8 cellular contexts compared by ENCODE assay signal in genomic region chr1:234609528-234610042, GRCh38. TPM values are rescaled to one million over a fixed set of nuclear protein-coding genes. Genes with fewer than 3 reads are reported as not detected.
DNase-seq lines count a peak whose midpoint lies in the region; ATAC-seq and TF ChIP-seq lines count a peak whose summit lies in the region.

No MANE protein-coding gene starts in this region.

- DNase-seq in MM.1S (peak; percentile 25), ovary (no peak), DMS79 treated with DMSO at 0.1 percent for 48 hours (lab: John Stamatoyannopoulos, UW) (no peak), NCI-H2029 (lab: John Stamatoyannopoulos, UW) (no peak), NCI-H146 (lab: John Stamatoyannopoulos, UW) (no peak)
- DNase-seq in effector memory CD8-positive, alpha-beta T cell = no peak

- no peak for ATAC-seq in effector memory CD8-positive, alpha-beta T cell (replicated peaks)
- ATAC-seq in HG02884 (IDR thresholded peaks at IDR 0.05; ENCODE audit: unreplicated experiment) = no peak

- peak overlapping the region; percentile 85 for H3K9ac ChIP-seq in ES-I3 (ENCODE audit: low read depth, low read length)
- peak overlapping the region; percentile 99 for H3K9ac ChIP-seq in MM.1S (ENCODE audit: low read length)

- TF ChIP-seq CTCF in MM.1S (IDR thresholded peaks at IDR 0.05; ENCODE audit: low read length) (no peak), ovary (IDR thresholded peaks at IDR 0.05) (no peak)

- intact Hi-C loops in ovary (cut with DNase I) = loop anchor here (2.0 to 10.0 kb wide), 12 partner anchors 65 to 473 kb away; no protein-coding TSS in a partner anchor

- H3K36me3 Mint-ChIP-seq in effector memory CD8-positive, alpha-beta T cell (ENCODE audit: insufficient read depth) = peaks cover 70% of the 10 kb centered on the region

- H3K9me3 Mint-ChIP-seq in effector memory CD8-positive, alpha-beta T cell = no peaks in the 10 kb centered on the region

- peaks cover 68% of the 10 kb centered on the region for H3F3A ChIP-seq in MM.1S (ENCODE audit: insufficient read depth, low read length)

- H3K36me3 ChIP-seq in ES-I3 (ENCODE audit: insufficient read depth, low read length) (peaks cover 13% of the 10 kb centered on the region), MM.1S (replicated peaks; ENCODE audit: insufficient read depth, low read length) (peaks cover 9% of the 10 kb centered on the region), ovary (no peaks in the 10 kb centered on the region)

- TF ChIP-seq EP300 in ovary (IDR thresholded peaks at IDR 0.05) = no peak

- H3K27ac Mint-ChIP-seq in effector memory CD8-positive, alpha-beta T cell = peak overlapping the region; percentile 99 to 100

- peaks cover 34% of the 10 kb centered on the region for H3K4me1 ChIP-seq in ES-I3 (ENCODE audit: insufficient read depth, low read length)
- H3K4me1 ChIP-seq in MM.1S (ENCODE audit: low read length) = peaks cover 45% of the 10 kb centered on the region
- peaks cover 19% of the 10 kb centered on the region for H3K4me1 ChIP-seq in ovary (ENCODE audit: insufficient read depth)

- H3K79me2 ChIP-seq in MM.1S (ENCODE audit: low read length) = peaks cover 46% of the 10 kb centered on the region

- H3K9me3 ChIP-seq in ES-I3 (ENCODE audit: control insufficient read depth, insufficient read depth, low read length) = no peaks in the 10 kb centered on the region
- no peaks in the 10 kb centered on the region for H3K9me3 ChIP-seq in MM.1S (replicated peaks; ENCODE audit: insufficient read depth, low read length)
- H3K9me3 ChIP-seq in ovary = no peaks in the 10 kb centered on the region

- H3K4me3 Mint-ChIP-seq in effector memory CD8-positive, alpha-beta T cell = peak overlapping the region; percentile 91 to 94

- H3K4me2 ChIP-seq in MM.1S (ENCODE audit: low read depth, low read length) = no peak overlapping the region

- H3K27me3 Mint-ChIP-seq in effector memory CD8-positive, alpha-beta T cell = no peaks in the 10 kb centered on the region

- H3K27me3 ChIP-seq in MM.1S (replicated peaks; ENCODE audit: insufficient read depth, low read length) (no peaks in the 10 kb centered on the region), ovary (no peaks in the 10 kb centered on the region)

- peaks cover 54 to 62% of the 10 kb centered on the region in 2 donors for H3K4me1 Mint-ChIP-seq in effector memory CD8-positive, alpha-beta T cell (ENCODE audit: low read depth in 2 of 2)

- no peak overlapping the region for H2AFZ ChIP-seq in MM.1S (ENCODE audit: low read length)

- H3K27ac ChIP-seq in MM.1S (ENCODE audit: low read length) = peak overlapping the region; percentile 98; the same call in 1 of the 2 replicates
- peak overlapping the region; percentile 95 to 98 for H3K27ac ChIP-seq in ovary

- no peaks in the 10 kb centered on the region for H3K9me2 ChIP-seq in MM.1S (replicated peaks; ENCODE audit: insufficient read depth, low read length)

- TF ChIP-seq POLR2A in ovary (IDR thresholded peaks at IDR 0.05) = no peak

- peak overlapping the region; percentile 59 for H3K4me3 ChIP-seq in MM.1S (ENCODE audit: low read length)
- H3K4me3 ChIP-seq in ovary = peak overlapping the region; percentile 78

- 1 to 4% (median 1%) methylated on average over 9 to 81 of the region's 95 CpGs for WGBS in ovary, 3 donors

- H4K20me1 ChIP-seq in MM.1S (ENCODE audit: insufficient read depth, low read length) = peaks cover 12% of the 10 kb centered on the region; the same call in 1 of the 2 replicates

RNA-seq across cellular contexts. Expression of gene IRF2BP2, which starts 0.4 kb away (rescaled TPM):
- total RNA-seq in ovary = 100 to 1,000 TPM in 6 of 7 donors, 10 to 100 TPM in 1; 66.9 to 180 (median 117) TPM
- 10 to 100 TPM; 83.9 to 98.8 TPM for polyA plus RNA-seq in ovary
